ENCODE assay signal across 8 cellular contexts in the genomic region with DNA sequence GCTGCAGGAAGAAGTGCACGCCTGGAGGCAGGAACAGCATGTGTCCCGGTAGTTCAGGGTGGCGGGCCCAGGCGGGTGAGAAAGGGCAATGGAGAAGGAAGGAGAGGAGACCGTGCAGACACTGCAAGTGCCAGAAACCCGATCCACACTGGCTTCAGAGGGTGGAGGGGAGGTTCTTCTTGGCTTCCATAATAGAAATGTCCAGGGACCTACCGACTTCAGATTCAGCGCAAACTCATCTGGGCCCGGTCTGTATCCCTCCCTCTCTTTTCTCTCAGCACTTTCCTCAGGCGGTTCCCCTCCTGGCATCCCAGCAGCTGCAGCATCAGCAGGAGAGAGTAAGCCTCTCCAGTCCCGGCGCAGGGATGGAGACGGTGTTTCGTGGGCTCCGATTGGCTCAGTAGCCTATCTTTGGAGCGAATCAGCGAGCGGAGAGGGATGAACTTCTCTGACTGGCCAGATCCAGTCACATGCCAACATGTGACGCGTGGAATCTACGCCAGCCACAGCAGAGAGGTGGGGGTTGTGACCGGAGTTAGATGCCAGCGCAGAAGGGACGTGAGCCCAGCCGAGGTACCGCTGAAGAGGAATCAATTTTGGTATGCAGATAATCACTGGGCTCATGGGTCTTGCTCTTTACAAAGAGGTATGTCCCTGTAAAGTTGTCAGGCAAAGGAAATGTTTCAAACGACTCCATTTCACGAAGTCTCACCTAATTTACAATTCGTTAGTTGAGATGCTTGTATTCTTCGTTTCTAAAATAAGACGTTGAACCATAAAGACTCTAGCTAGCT. TPM values are rescaled to one million over a fixed set of nuclear protein-coding genes. Genes with fewer than 3 reads are reported as not detected.
DNase-seq lines count a peak whose midpoint lies in the region; ATAC-seq and TF ChIP-seq lines count a peak whose summit lies in the region.

No MANE protein-coding gene starts in this region.

- peak overlapping the region; percentile 32 to 44 for H3K9ac ChIP-seq in colonic mucosa (ENCODE audit: low read depth in 2 of 2, low read length in 2 of 2)

- peak overlapping the region; percentile 60 for H3K4me3 ChIP-seq in BJ (ENCODE audit: low read depth, low read length)
- peak overlapping the region; percentile 47 for H3K4me3 ChIP-seq in colonic mucosa

- CTCF ChIA-PET in BJ (lab: Yijun Ruan, JAX), result no interaction called here

- no peak for TF ChIP-seq CTCF in BJ (IDR thresholded peaks at IDR 0.05; ENCODE audit: insufficient read depth, low read depth, low read length)
- TF ChIP-seq CTCF in colonic mucosa (IDR thresholded peaks at IDR 0.05), result no peak

- H3K27me3 ChIP-seq in BJ (ENCODE audit: control insufficient read depth, insufficient read depth, low read length) (no peaks in the 10 kb centered on the region), colonic mucosa (no peaks in the 10 kb centered on the region)

- POLR2A ChIA-PET in BJ (lab: Charles Lee), result no interaction called here

- peak overlapping the region; percentile 51 for H3K27ac ChIP-seq in colonic mucosa

- H3K4me1 ChIP-seq in colonic mucosa, result no peaks in the 10 kb centered on the region

- intact Hi-C loops in colonic mucosa (cut with DNase I), result no loop called here

- no peaks in the 10 kb centered on the region for H3K36me3 ChIP-seq in BJ (ENCODE audit: control insufficient read depth, insufficient read depth, low read length)
- H3K36me3 ChIP-seq in colonic mucosa, result no peaks in the 10 kb centered on the region

- H3K9me3 ChIP-seq in colonic mucosa, result no peaks in the 10 kb centered on the region

- DNase-seq in BJ (ENCODE audit: low read depth), result peak; percentile 76
- peak; percentile 58 for DNase-seq in GM19240 (ENCODE audit: insufficient read length, low spot score)
- DNase-seq in NCI-H524 (lab: John Stamatoyannopoulos, UW), result peak; percentile 93 to 96
- peak; percentile 84 to 86 for DNase-seq in activated CD4-positive, alpha-beta T cell treated with anti-CD3 and anti-CD28 coated beads for 4 hours
- DNase-seq in colonic mucosa, result peak; percentile 95
- peak; percentile 94 for DNase-seq in kidney tubule cell (ENCODE audit: low spot score)
- DNase-seq in stimulated activated CD4-positive, alpha-beta T cell treated with anti-CD3 and anti-CD28 coated beads, Interleukin-1b, Interleukin-23, amount 100 ng/mL, for 1 hour (ENCODE audit: low read depth in 2 of 2), result peak; percentile 53 to 68

- peak; percentile 54 for ATAC-seq in HG03457 (IDR thresholded peaks at IDR 0.05; ENCODE audit: unreplicated experiment)

RNA-seq across cellular contexts. Expression of gene PRPSAP2, which starts 1.9 kb away (rescaled TPM):
- 13.0 and 16.6 TPM in 2 replicates for polyA plus RNA-seq in BJ (2011; rRNA removed)
- 11.3 and 11.9 TPM in 2 replicates for polyA minus RNA-seq in BJ (2011; rRNA and poly(A)+ RNA removed)
- 10 to 100 TPM; 34.8 to 35.9 TPM for total RNA-seq in colonic mucosa

Comparison
In these comparisons a context has a peak if more than half of its experiments do, and no peak if none do; other contexts are left out.
1. Peak in every context shown above with its lines: DNase-seq, ATAC-seq, H3K4me3 ChIP-seq and H3K27ac ChIP-seq.